ENCODE assay signal across 12 cellular contexts in genomic region chr2:18690342-18690741, GRCh38.
DNase-seq lines count a peak whose midpoint lies in the region; ATAC-seq and TF ChIP-seq lines count a peak whose summit lies in the region.
"Had no signal": no experiment of that assay in that cellular context is flagged by ENCODE, and none has a peak within 500 bp of the region (broad histone marks: within the 10 kb centered on the region; RNA-seq: fewer than 3 reads in every experiment).

No MANE protein-coding gene starts in this region.

- H3K4me1 ChIP-seq in Panc1 (ENCODE audit: control insufficient read depth, insufficient read depth, low read length) (no peaks in the 10 kb centered on the region), foreskin keratinocyte (no peaks in the 10 kb centered on the region)
- H3K4me1 ChIP-seq: BLaER1 treated with 17β-estradiol and CSF1 and Interleukin-3, amounts not matched to agents 10 nM and 100 nM; SJSA1 had no signal

- no peak for ATAC-seq in Panc1
- no peak for ATAC-seq in foreskin keratinocyte
- ATAC-seq in HG03139 (IDR thresholded peaks at IDR 0.05; ENCODE audit: unreplicated experiment): no peak

- DNase-seq in ACHN (peak; percentile 26), Panc1 (ENCODE audit: low read depth, low spot score) (no peak), foreskin keratinocyte (no peak), midbrain (lab: John Stamatoyannopoulos, UW) (no peak), hypothalamus (lab: John Stamatoyannopoulos, UW) (no peak), NCI-H446 (lab: John Stamatoyannopoulos, UW) (no peak)
- DNase-seq: NCI-H1417, NCI-H526 treated with DMSO at 0.1 percent for 48 hours had no signal

- intact Hi-C loops in Panc1 (cut with micrococcal nuclease; ENCODE audit: unreplicated experiment): no loop called here

- in situ Hi-C loops in ACHN (cut with HindIII; ENCODE audit: low pct_ligation_motif_present, low pct_unique_long_range_greater_than_20kb, low sequenced_read_pairs): no loop called here
- in situ Hi-C loops in Panc1 (cut with HindIII; ENCODE audit: low pct_unique_long_range_greater_than_20kb, low sequenced_read_pairs): no loop called here

- CTCF ChIA-PET in Panc1 (lab: Charles Lee): no interaction called here

- no peaks in the 10 kb centered on the region for H3K9me3 ChIP-seq in Panc1 (ENCODE audit: control insufficient read depth, insufficient read depth, low read depth, low read length)
- H3K9me3 ChIP-seq: BLaER1 treated with 17β-estradiol and CSF1 and Interleukin-3, amounts not matched to agents 10 nM and 100 nM; SJSA1 had no signal

- H3K27me3 ChIP-seq in Panc1 (ENCODE audit: control insufficient read depth, insufficient read depth, low read length): no peaks in the 10 kb centered on the region
- no peaks in the 10 kb centered on the region for H3K27me3 ChIP-seq in foreskin keratinocyte
- H3K27me3 ChIP-seq: BLaER1 treated with 17β-estradiol and CSF1 and Interleukin-3, amounts not matched to agents 10 nM and 100 nM; SJSA1 had no signal

- H3K27ac ChIP-seq in Panc1 (ENCODE audit: low read length) (no peak overlapping the region), foreskin keratinocyte (no peak overlapping the region)
- H3K27ac ChIP-seq: BLaER1 treated with 17β-estradiol and CSF1 and Interleukin-3, amounts not matched to agents 10 nM and 100 nM; SJSA1 had no signal

- H3K36me3 ChIP-seq in Panc1 (ENCODE audit: control insufficient read depth, insufficient read depth, low read length): no peaks in the 10 kb centered on the region
- H3K36me3 ChIP-seq: BLaER1 treated with 17β-estradiol and CSF1 and Interleukin-3, amounts not matched to agents 10 nM and 100 nM; SJSA1 had no signal

- POLR2A ChIA-PET in Panc1 (lab: Charles Lee): no interaction called here

- TF ChIP-seq CTCF in GM12873 (IDR thresholded peaks at IDR 0.05; ENCODE audit: insufficient read depth, low read depth, low read length, missing control alignments) (peak; percentile 31), Panc1 (IDR thresholded peaks at IDR 0.05) (peak; percentile 15; the same call in 1 of the 2 replicates), foreskin keratinocyte (conservative IDR thresholded peaks at IDR 0.05) (peak; percentile 35)

- BruUV-seq in Panc1 (replicated peaks; lab: Mats Ljungman, UMichigan): no TSS peak

- H3K4me3 ChIP-seq in Panc1 (ENCODE audit: low read depth in 2 of 2, low read length in 2 of 2): no peak overlapping the region
- H3K4me3 ChIP-seq: BLaER1 treated with 17β-estradiol and CSF1 and Interleukin-3, amounts not matched to agents 10 nM and 100 nM; SJSA1 had no signal
